ENCODE assay signal across 20 cellular contexts in the genomic region with DNA sequence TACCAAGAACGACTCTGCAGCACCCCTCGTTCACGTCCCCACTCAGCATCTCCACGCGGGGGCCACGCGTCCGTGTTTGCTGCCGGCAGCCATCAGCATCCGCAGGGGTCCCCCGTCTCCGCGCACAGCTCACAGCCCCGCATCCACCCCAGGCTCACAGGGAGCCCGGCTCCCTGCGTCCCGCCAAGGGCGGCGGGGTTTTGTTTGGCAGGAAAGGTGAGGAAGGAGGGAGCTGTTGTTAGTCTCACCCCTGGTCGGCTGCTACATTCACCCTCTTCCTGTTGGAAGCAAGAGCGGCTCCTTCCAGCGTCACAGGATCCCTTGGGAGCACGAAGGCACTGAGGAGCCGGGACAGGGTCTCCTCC.
"Had no signal": no experiment of that assay in that cellular context is flagged by ENCODE, and none has a peak within 500 bp of the region (broad histone marks: within the 10 kb centered on the region; RNA-seq: fewer than 3 reads in every experiment).

No MANE protein-coding gene starts in this region.

- H3K4me1 ChIP-seq: psoas muscle, spleen, transverse colon had no signal

- H3K27ac ChIP-seq: coronary artery, heart left ventricle, left ventricle myocardium inferior, psoas muscle, spleen, thoracic aorta, transverse colon had no signal

- H3K36me3 Mint-ChIP-seq: natural killer cell treated with Interleukin-12 subunit alpha and Interleukin-12 subunit beta and Interleukin-15 and Interleukin-18, amount 100 ng/mL, for 72 hours had no signal

- H3K9me3 Mint-ChIP-seq: natural killer cell treated with Interleukin-12 subunit alpha and Interleukin-12 subunit beta and Interleukin-15 and Interleukin-18, amount 100 ng/mL, for 72 hours; stimulated activated naive B cell treated with anti-CD40 and anti-IgM and Interleukin-4, amounts not matched to agents 10 μg/mL and 1 μg/mL and 100 μg/mL, for 72 hours; stimulated activated naive CD8-positive, alpha-beta T cell treated with anti-CD3 and anti-CD28 coated beads, Interleukin-15, amount 100 ng/mL, for 72 hours had no signal

- H3K36me3 ChIP-seq: heart left ventricle, left ventricle myocardium inferior, spleen, thoracic aorta, transverse colon had no signal

- H3K27ac Mint-ChIP-seq: natural killer cell treated with Interleukin-12 subunit alpha and Interleukin-12 subunit beta and Interleukin-15 and Interleukin-18, amount 100 ng/mL, for 72 hours; stimulated activated naive B cell treated with anti-CD40 and anti-IgM and Interleukin-4, amounts not matched to agents 10 μg/mL and 1 μg/mL and 100 μg/mL, for 72 hours; stimulated activated naive CD8-positive, alpha-beta T cell treated with anti-CD3 and anti-CD28 coated beads, Interleukin-15, amount 100 ng/mL, for 72 hours had no signal

- H3K4me1 Mint-ChIP-seq: stimulated activated naive CD8-positive, alpha-beta T cell treated with anti-CD3 and anti-CD28 coated beads, Interleukin-15, amount 100 ng/mL, for 72 hours had no signal

- ATAC-seq: natural killer cell treated with Interleukin-12 subunit alpha and Interleukin-12 subunit beta and Interleukin-15 and Interleukin-18, amount 100 ng/mL, for 72 hours; psoas muscle; stimulated activated naive B cell treated with anti-CD40 and anti-IgM and Interleukin-4, amounts not matched to agents 10 μg/mL and 1 μg/mL and 100 μg/mL, for 72 hours had no signal

- H3K9me3 ChIP-seq: heart left ventricle, left ventricle myocardium inferior, psoas muscle, spleen, thoracic aorta, transverse colon had no signal

- H3K4me3 Mint-ChIP-seq: natural killer cell treated with Interleukin-12 subunit alpha and Interleukin-12 subunit beta and Interleukin-15 and Interleukin-18, amount 100 ng/mL, for 72 hours; stimulated activated naive B cell treated with anti-CD40 and anti-IgM and Interleukin-4, amounts not matched to agents 10 μg/mL and 1 μg/mL and 100 μg/mL, for 72 hours; stimulated activated naive CD8-positive, alpha-beta T cell treated with anti-CD3 and anti-CD28 coated beads, Interleukin-15, amount 100 ng/mL, for 72 hours had no signal

- DNase-seq: effector CD4-positive, alpha-beta T cell; foreskin melanocyte; left ventricle myocardium inferior; mesenchymal stem cell; midbrain; retina; stimulated activated CD4-positive, alpha-beta T cell treated with anti-CD3 and anti-CD28 coated beads, Interleukin-15, amount 100 ng/mL, for 24 hours; stimulated activated CD4-positive, alpha-beta T cell treated with anti-CD3 and anti-CD28 coated beads, Interleukin-1b, Interleukin-23, amount 100 ng/mL, for 48 hours; stimulated activated CD4-positive, alpha-beta T cell treated with anti-CD3 and anti-CD28 coated beads, Interleukin-4, amount 100 ng/mL, for 4 hours; stimulated activated naive B cell treated with anti-CD40 and anti-IgM and Interleukin-4, amounts not matched to agents 10 μg/mL and 1 μg/mL and 100 μg/mL, for 72 hours; stimulated activated naive CD8-positive, alpha-beta T cell treated with anti-CD3 and anti-CD28 coated beads, Interleukin-15, amount 100 ng/mL, for 72 hours; substantia nigra; transverse colon had no signal

- H3K4me3 ChIP-seq: coronary artery, heart left ventricle, left ventricle myocardium inferior, lung, psoas muscle, spleen, thoracic aorta, transverse colon had no signal

- H3K27me3 Mint-ChIP-seq: natural killer cell treated with Interleukin-12 subunit alpha and Interleukin-12 subunit beta and Interleukin-15 and Interleukin-18, amount 100 ng/mL, for 72 hours; stimulated activated naive CD8-positive, alpha-beta T cell treated with anti-CD3 and anti-CD28 coated beads, Interleukin-15, amount 100 ng/mL, for 72 hours had no signal
